Comparison of ENCODE assay signal across 12 cellular contexts in the genomic region with DNA sequence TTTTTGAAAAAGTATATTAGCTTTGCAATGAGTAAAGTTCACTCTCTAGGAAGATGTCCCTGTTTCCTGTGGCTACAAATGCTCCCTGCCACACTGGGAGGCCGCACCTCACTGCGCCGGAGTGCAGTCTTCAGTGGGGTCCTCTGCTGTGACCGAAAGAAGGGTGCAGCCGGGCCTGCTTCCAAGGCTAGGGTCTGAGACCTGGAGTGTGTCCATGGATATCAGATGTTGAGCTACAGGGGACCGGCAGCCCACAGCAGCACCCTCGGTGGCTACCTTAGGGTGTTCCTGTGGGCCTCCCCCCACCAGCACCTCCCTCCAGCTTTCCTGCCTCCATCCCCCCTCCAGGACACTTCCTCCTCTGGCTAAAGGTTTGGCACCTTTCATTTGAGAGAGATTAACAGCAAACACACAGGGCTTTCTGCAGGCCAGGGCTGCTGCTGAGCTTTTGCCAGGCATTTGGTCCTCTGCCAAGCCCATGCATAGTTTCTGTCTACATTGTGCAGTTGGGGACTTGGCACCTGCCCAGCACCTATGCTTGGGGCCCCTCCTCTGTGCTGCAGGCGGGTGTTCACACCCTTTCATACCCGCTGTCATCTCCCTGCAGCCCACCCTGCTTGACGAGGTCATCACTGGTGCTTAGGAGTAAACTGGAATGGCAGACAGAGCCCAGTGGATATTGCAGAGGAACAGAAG. TPM values are rescaled to one million over a fixed set of nuclear protein-coding genes. Genes with fewer than 3 reads are reported as not detected.
DNase-seq lines count a peak whose midpoint lies in the region; ATAC-seq and TF ChIP-seq lines count a peak whose summit lies in the region.
"Had no signal": no experiment of that assay in that cellular context is flagged by ENCODE, and none has a peak within 500 bp of the region (broad histone marks: within the 10 kb centered on the region; RNA-seq: fewer than 3 reads in every experiment).

No MANE protein-coding gene starts in this region.

- no peaks in the 10 kb centered on the region for H3K9me3 ChIP-seq in heart left ventricle

- H3K4me1 Mint-ChIP-seq in activated naive CD4-positive, alpha-beta T cell treated with anti-CD3 and anti-CD28 coated beads, Interleukin-2, amount 50 U/mL, for 24 hours = no peaks in the 10 kb centered on the region
- H3K4me1 Mint-ChIP-seq in activated naive CD4-positive, alpha-beta T cell treated with anti-CD3 and anti-CD28 coated beads, Interleukin-2, amount 10 ng/mL, durations not matched to agents 7 days and 5 days = no peaks in the 10 kb centered on the region
- peaks cover 21% of the 10 kb centered on the region for H3K4me1 Mint-ChIP-seq in type B pancreatic cell (ENCODE audit: unreplicated experiment)

- H3K36me3 ChIP-seq in heart left ventricle = no peaks in the 10 kb centered on the region

- no peaks in the 10 kb centered on the region for H3K27me3 ChIP-seq in heart left ventricle

- TF ChIP-seq CTCF in heart left ventricle (IDR thresholded peaks at IDR 0.05) (no peak), type B pancreatic cell (conservative IDR thresholded peaks at IDR 0.05) (no peak)

- CTCF ChIA-PET in activated naive CD4-positive, alpha-beta T cell treated with anti-CD3 and anti-CD28 coated beads, Interleukin-2, amount 10 ng/mL, durations not matched to agents 7 days and 5 days (lab: Charles Lee) = interaction anchor here (0.6 to 1.2 kb wide), 3 partner anchors 15 to 31 kb away, joined by 3 to 4 read pairs (median 3); no protein-coding TSS in a partner anchor

- peaks cover 2% of the 10 kb centered on the region for H3K36me3 Mint-ChIP-seq in activated naive CD4-positive, alpha-beta T cell treated with anti-CD3 and anti-CD28 coated beads, Interleukin-2, amount 50 U/mL, for 24 hours
- peaks cover under 1% of the 10 kb centered on the region for H3K36me3 Mint-ChIP-seq in activated naive CD4-positive, alpha-beta T cell treated with anti-CD3 and anti-CD28 coated beads, Interleukin-2, amount 10 ng/mL, durations not matched to agents 7 days and 5 days
- no peaks in the 10 kb centered on the region for H3K36me3 Mint-ChIP-seq in type B pancreatic cell

- H3K4me3 Mint-ChIP-seq in activated naive CD4-positive, alpha-beta T cell treated with anti-CD3 and anti-CD28 coated beads, Interleukin-2, amount 50 U/mL, for 24 hours = no peak overlapping the region
- H3K4me3 Mint-ChIP-seq in activated naive CD4-positive, alpha-beta T cell treated with anti-CD3 and anti-CD28 coated beads, Interleukin-2, amount 10 ng/mL, durations not matched to agents 7 days and 5 days = no peak overlapping the region
- peak overlapping the region; percentile 16 for H3K4me3 Mint-ChIP-seq in type B pancreatic cell
- H3K4me3 Mint-ChIP-seq: naive thymus-derived CD4-positive, alpha-beta T cell; T-helper 1 cell treated with Interleukin-12 subunit alpha and Interleukin-12 subunit beta and Interleukin-4 antibody, amounts not matched to agents 30 μg/mL and 1 μg/mL, for 36 hours had no signal

- intact Hi-C loops in heart left ventricle (cut with DNase I) = no loop called here

- H3K27ac Mint-ChIP-seq in activated naive CD4-positive, alpha-beta T cell treated with anti-CD3 and anti-CD28 coated beads, Interleukin-2, amount 50 U/mL, for 24 hours = peak overlapping the region; percentile 8
- no peak overlapping the region for H3K27ac Mint-ChIP-seq in activated naive CD4-positive, alpha-beta T cell treated with anti-CD3 and anti-CD28 coated beads, Interleukin-2, amount 10 ng/mL, durations not matched to agents 7 days and 5 days
- peak overlapping the region; percentile 81 for H3K27ac Mint-ChIP-seq in type B pancreatic cell
- H3K27ac Mint-ChIP-seq: T-helper 1 cell treated with Interleukin-12 subunit alpha and Interleukin-12 subunit beta and Interleukin-4 antibody, amounts not matched to agents 30 μg/mL and 1 μg/mL, for 36 hours had no signal

- H3K27ac ChIP-seq in heart left ventricle = no peak overlapping the region

- WGBS in heart left ventricle, 4 donors = 39 to 58% (median 54%) methylated on average over 8 to 10 of the region's 10 CpGs

- no peaks in the 10 kb centered on the region for H3K27me3 Mint-ChIP-seq in activated naive CD4-positive, alpha-beta T cell treated with anti-CD3 and anti-CD28 coated beads, Interleukin-2, amount 50 U/mL, for 24 hours
- no peaks in the 10 kb centered on the region for H3K27me3 Mint-ChIP-seq in activated naive CD4-positive, alpha-beta T cell treated with anti-CD3 and anti-CD28 coated beads, Interleukin-2, amount 10 ng/mL, durations not matched to agents 7 days and 5 days
- H3K27me3 Mint-ChIP-seq in type B pancreatic cell = no peaks in the 10 kb centered on the region
- H3K27me3 Mint-ChIP-seq: naive thymus-derived CD4-positive, alpha-beta T cell had no signal

- peak; percentile 48 to 73 (median 68) for ATAC-seq in heart left ventricle
- no peak for ATAC-seq in GM21619 (IDR thresholded peaks at IDR 0.05; ENCODE audit: unreplicated experiment)
- ATAC-seq in HG03159 (IDR thresholded peaks at IDR 0.05; ENCODE audit: unreplicated experiment) = no peak
- ATAC-seq: naive thymus-derived CD4-positive, alpha-beta T cell had no signal

- no peaks in the 10 kb centered on the region for H3K9me3 Mint-ChIP-seq in activated naive CD4-positive, alpha-beta T cell treated with anti-CD3 and anti-CD28 coated beads, Interleukin-2, amount 50 U/mL, for 24 hours
- no peaks in the 10 kb centered on the region for H3K9me3 Mint-ChIP-seq in activated naive CD4-positive, alpha-beta T cell treated with anti-CD3 and anti-CD28 coated beads, Interleukin-2, amount 10 ng/mL, durations not matched to agents 7 days and 5 days
- no peaks in the 10 kb centered on the region for H3K9me3 Mint-ChIP-seq in type B pancreatic cell
- H3K9me3 Mint-ChIP-seq: naive thymus-derived CD4-positive, alpha-beta T cell; T-helper 1 cell treated with Interleukin-12 subunit alpha and Interleukin-12 subunit beta and Interleukin-4 antibody, amounts not matched to agents 30 μg/mL and 1 μg/mL, for 36 hours had no signal

- DNase-seq in activated naive CD4-positive, alpha-beta T cell treated with anti-CD3 and anti-CD28 coated beads, Interleukin-2, amount 10 ng/mL, durations not matched to agents 7 days and 5 days = no peak
- DNase-seq in RPMI8226 = peak; percentile 75
- peak; percentile 54 to 69 (median 66) for DNase-seq in heart left ventricle
- no peak for DNase-seq in type B pancreatic cell (ENCODE audit: extremely low spot score, unreplicated experiment)
- no peak for DNase-seq in stimulated activated CD4-positive, alpha-beta T cell treated with anti-CD3 and anti-CD28 coated beads, Interleukin-15, amount 100 ng/mL, for 24 hours
- DNase-seq: foreskin melanocyte; KG1; naive thymus-derived CD4-positive, alpha-beta T cell had no signal

- TF ChIP-seq POLR2A in heart left ventricle (IDR thresholded peaks at IDR 0.05) = no peak

- no peak overlapping the region for H3K4me3 ChIP-seq in heart left ventricle

- H3K4me1 ChIP-seq in heart left ventricle = peaks cover 0 to 22% (median 7%) of the 10 kb centered on the region in 12 donors

RNA-seq across cellular contexts. Expression of a gene that starts 33.8 kb away (rescaled TPM):
- total RNA-seq in heart left ventricle (100 to 1,000 TPM in 1 of 9 donors, 10 to 100 TPM in 7, 1 to 10 TPM in 1; 8.0 to 153 (median 12.9) TPM), type B pancreatic cell (ENCODE audit: low replicate concordance) (17.8 and 57.2 TPM in 2 replicates)
- polyA plus RNA-seq in heart left ventricle = 10 to 100 TPM in 1 of 2 donors, 1 to 10 TPM in 1; 8.0 to 16.2 TPM

Comparison
In these comparisons a context has a peak if more than half of its experiments do, and no peak if none do; other contexts are left out.
1. DNase-seq: peak in RPMI8226 (single experiment) and heart left ventricle (5 of 5); none in activated naive CD4-positive, alpha-beta T cell treated with anti-CD3 and anti-CD28 coated beads, Interleukin-2, amount 10 ng/mL, durations not matched to agents 7 days and 5 days (single experiment), type B pancreatic cell (single experiment) and stimulated activated CD4-positive, alpha-beta T cell treated with anti-CD3 and anti-CD28 coated beads, Interleukin-15, amount 100 ng/mL, for 24 hours (single experiment).
2. ATAC-seq: peak in heart left ventricle (4 of 4); none in GM21619 (single experiment) and HG03159 (single experiment).